Comparison of ENCODE assay signal across 8 cellular contexts in genomic region chr20:63735859-63736718, GRCh38. TPM values are rescaled to one million over a fixed set of nuclear protein-coding genes. Genes with fewer than 3 reads are reported as not detected.
DNase-seq lines count a peak whose midpoint lies in the region; ATAC-seq and TF ChIP-seq lines count a peak whose summit lies in the region.

TSS of gene LIME1 (plus strand) at chr20:63736664. CDS start at chr20:63737550, 886 bp downstream.

- peak within 1 kb of the TSS; percentile 92 for H3K4me3 Mint-ChIP-seq in T-helper 17 cell
- peak within 1 kb of the TSS in 1 of 5 experiments; percentile 9 for H3K4me3 Mint-ChIP-seq in brain

- H3K36me3 Mint-ChIP-seq in T-helper 17 cell (ENCODE audit: low read depth) (peaks cover 3% of the 10 kb centered on the region), brain (peaks cover 10% of the 10 kb centered on the region)

- H3K36me3 ChIP-seq in osteoblast (ENCODE audit: insufficient read depth, low read length) (peaks cover 8% of the 10 kb centered on the region), gastrocnemius medialis (peaks cover 0 to 35% of the 10 kb centered on the region in 2 donors)

- H3K4me3 ChIP-seq in osteoblast (ENCODE audit: insufficient read depth, low read length) = no peak within 1 kb of the TSS
- H3K4me3 ChIP-seq in gastrocnemius medialis = no peak within 1 kb of the TSS

- H2AFZ ChIP-seq in osteoblast (ENCODE audit: low read length) = no peak within 1 kb of the TSS

- peaks cover 32% of the 10 kb centered on the region for H4K20me1 ChIP-seq in osteoblast (ENCODE audit: insufficient read depth, low read length)

- H3K4me1 Mint-ChIP-seq in T-helper 17 cell (peaks cover 16% of the 10 kb centered on the region), brain (peaks cover 6% of the 10 kb centered on the region)

- in situ Hi-C loops in GM13976 (cut with MboI; ENCODE audit: low sequenced_read_pairs, unreplicated experiment) (no loop called here), gastrocnemius medialis (cut with MboI; ENCODE audit: low sequenced_read_pairs in 4 of 4) (no loop called here)

- H3K4me1 ChIP-seq in osteoblast (ENCODE audit: insufficient read depth, low read length) (peaks cover 3% of the 10 kb centered on the region), gastrocnemius medialis (peaks cover 11 to 24% of the 10 kb centered on the region in 2 donors)

- H3K27ac ChIP-seq in osteoblast (ENCODE audit: low read depth, low read length) (no peak within 1 kb of the TSS), gastrocnemius medialis (no peak within 1 kb of the TSS)

- TF ChIP-seq CTCF in GM13976 (IDR thresholded peaks at IDR 0.05; ENCODE audit: borderline replicate concordance, control extremely low read depth, extremely low read depth, insufficient read depth, missing control alignments) = no peak
- no peak for TF ChIP-seq CTCF in brain (conservative IDR thresholded peaks at IDR 0.05)
- no peak for TF ChIP-seq CTCF in osteoblast (IDR thresholded peaks at IDR 0.05; ENCODE audit: extremely low read depth, low read depth, low read length)
- TF ChIP-seq CTCF in omental fat pad (IDR thresholded peaks at IDR 0.05) = no peak
- no peak for TF ChIP-seq CTCF in gastrocnemius medialis (IDR thresholded peaks at IDR 0.05 in 4 of 5, conservative IDR thresholded peaks at IDR 0.05 in 1 of 5)

- peak; percentile 74 for ATAC-seq in T-helper 17 cell
- no peak for ATAC-seq in omental fat pad (ENCODE audit: low FRiP score)
- ATAC-seq in GM18520 (IDR thresholded peaks at IDR 0.05; ENCODE audit: unreplicated experiment) = no peak
- ATAC-seq in gastrocnemius medialis = no peak

- TF ChIP-seq POLR2A in gastrocnemius medialis (IDR thresholded peaks at IDR 0.05) = no peak

- no peaks in the 10 kb centered on the region for H3K27me3 ChIP-seq in osteoblast (ENCODE audit: insufficient read depth, low read length)
- H3K27me3 ChIP-seq in gastrocnemius medialis = no peaks in the 10 kb centered on the region

- intact Hi-C loops in gastrocnemius medialis (cut with DNase I; ENCODE audit: low total_unique reads) = loop anchor here (5.0 kb wide), 1 partner anchor 94 kb away; no protein-coding TSS in a partner anchor

- no peak within 1 kb of the TSS for H3K4me2 ChIP-seq in osteoblast (ENCODE audit: insufficient read depth, low read length)

- no peaks in the 10 kb centered on the region for H3K9me3 Mint-ChIP-seq in brain

- H3K9me3 ChIP-seq in T-helper 17 cell (ENCODE audit: control insufficient read depth, low read length, poor library complexity, severe bottlenecking) = no peaks in the 10 kb centered on the region
- no peaks in the 10 kb centered on the region for H3K9me3 ChIP-seq in osteoblast (ENCODE audit: low read depth, low read length)
- no peaks in the 10 kb centered on the region for H3K9me3 ChIP-seq in gastrocnemius medialis

- no peaks in the 10 kb centered on the region for H3K27me3 Mint-ChIP-seq in T-helper 17 cell
- H3K27me3 Mint-ChIP-seq in brain = no peaks in the 10 kb centered on the region

- DNase-seq in GM13976 (ENCODE audit: low spot score) = peak; percentile 57
- DNase-seq in T-helper 17 cell = peak; percentile 67 to 74 (median 68)
- DNase-seq in osteoblast (ENCODE audit: insufficient read length, low spot score, missing footprints) = peak; percentile 83
- DNase-seq in omental fat pad (ENCODE audit: low spot score) = no peak
- DNase-seq in gastrocnemius medialis = no peak
- no peak for DNase-seq in NCI-H2081 (lab: John Stamatoyannopoulos, UW)

- H3K27ac Mint-ChIP-seq in T-helper 17 cell (peak within 1 kb of the TSS; percentile 79), brain (peak within 1 kb of the TSS; percentile 43 to 93 (median 70))

- H3K79me2 ChIP-seq in osteoblast (ENCODE audit: insufficient read depth, low read length) = peaks cover 22% of the 10 kb centered on the region

RNA-seq across cellular contexts. Expression of gene LIME1, which starts in this region (rescaled TPM):
- 100 to 1,000 TPM; 156 to 179 TPM for total RNA-seq in T-helper 17 cell
- polyA plus RNA-seq in brain (ENCODE audit: insufficient read depth, low read depth, low replicate concordance) = 5.6 TPM
- 1.8 and 2.9 TPM in 2 replicates for total RNA-seq in osteoblast
- total RNA-seq in omental fat pad = 10 to 100 TPM in 2 of 4 donors, 1 to 10 TPM in 2; 7.4 to 21.1 (median 14.0) TPM
- 1 to 10 TPM; 2.0 to 6.3 (median 4.1) TPM for total RNA-seq in gastrocnemius medialis

Comparison
In these comparisons a context has a peak if more than half of its experiments do, and no peak if none do; other contexts are left out.
1. RNA of gene LIME1 (total RNA-seq): 156 to 179 TPM in T-helper 17 cell; 7.4 to 21.1 TPM in omental fat pad, 2.0 to 6.3 TPM in gastrocnemius medialis and 1.8 to 2.9 TPM in osteoblast; every median in the first group is over 4 times any median in the second.
2. DNase-seq: peak in GM13976 (single experiment), T-helper 17 cell (3 of 3) and osteoblast (single experiment); none in omental fat pad (single experiment), gastrocnemius medialis (0 of 2) and NCI-H2081 (0 of 2).